Comparison of ENCODE assay signal across 1 cellular context in genomic region chr9:14427419-14427818, GRCh38.
TF ChIP-seq lines count a peak whose summit lies in the region.

No MANE protein-coding gene starts in this region.

TF ChIP-seq in GM12878, 131 proteins besides CTCF, POLR2A, EP300 and RAD21 (continued from another document):
- TF ChIP-seq ZBTB11 (CRISPR knock-in tag; IDR thresholded peaks at IDR 0.05) (no peak), SUPT20H (IDR thresholded peaks at IDR 0.05; ENCODE audit: borderline replicate concordance, control insufficient read depth, low read depth, low read length) (no peak), BCL3 (IDR thresholded peaks at IDR 0.05; ENCODE audit: borderline replicate concordance, insufficient read depth, low read depth, low read length, poor library complexity, severe bottlenecking) (no peak), MEF2A (IDR thresholded peaks at IDR 0.05; ENCODE audit: insufficient read depth, low read depth, low read length) (no peak), IRF4 (IDR thresholded peaks at IDR 0.05; ENCODE audit: low read depth, low read length) (no peak)
